Comparison of ENCODE assay signal across 21 cellular contexts in genomic region chr2:147631294-147631693, GRCh38.
DNase-seq lines count a peak whose midpoint lies in the region; ATAC-seq and FAIRE-seq lines count a peak whose summit lies in the region.
"Had no signal": no experiment of that assay in that cellular context is flagged by ENCODE, and none has a peak within 500 bp of the region (broad histone marks: within the 10 kb centered on the region; RNA-seq: fewer than 3 reads in every experiment).

No MANE protein-coding gene starts in this region.

- H3K4me1 ChIP-seq in naive thymus-derived CD4-positive, alpha-beta T cell (ENCODE audit: control insufficient read depth in 2 of 2, insufficient read depth in 2 of 2, low read length in 2 of 2): peaks cover 5 to 22% of the 10 kb centered on the region in 2 donors
- H3K4me1 ChIP-seq: BE2C, right atrium auricular region, vagina had no signal

- DNase-seq in T-helper 1 cell: no peak
- DNase-seq in GM19239 (ENCODE audit: insufficient read length, low spot score): no peak
- peak in 6 of 9 donors; percentile 16 to 42 (median 31) for DNase-seq in naive thymus-derived CD4-positive, alpha-beta T cell
- DNase-seq in OCI-M1 (lab: John Stamatoyannopoulos, UW): no peak
- no peak for DNase-seq in central memory CD4-positive, alpha-beta T cell
- DNase-seq: 8988T; BE2C; foreskin fibroblast; NCI-H1694; NCI-H82; PC-9; stimulated activated CD8-positive, alpha-beta memory T cell treated with anti-CD3 and anti-CD28 coated beads, Interleukin-4, amount 100 ng/mL, for 48 hours had no signal

- H3K4me3 Mint-ChIP-seq in T-helper 1 cell treated with Interleukin-12 subunit alpha and Interleukin-12 subunit beta and Interleukin-4 antibody, amounts not matched to agents 30 μg/mL and 1 μg/mL, for 36 hours: no peak overlapping the region
- H3K4me3 Mint-ChIP-seq in activated T-helper 17 cell treated with anti-CD3 and anti-CD28 coated beads, Interleukin-2, amount 50 U/mL, for 72 hours: peak overlapping the region; percentile 31
- peak overlapping the region in 8 of 10 donors; percentile 27 to 75 (median 56) for H3K4me3 Mint-ChIP-seq in naive thymus-derived CD4-positive, alpha-beta T cell
- H3K4me3 Mint-ChIP-seq: WTC11 had no signal

- no peaks in the 10 kb centered on the region for H3K27me3 Mint-ChIP-seq in T-helper 1 cell treated with Interleukin-12 subunit alpha and Interleukin-12 subunit beta and Interleukin-4 antibody, amounts not matched to agents 30 μg/mL and 1 μg/mL, for 36 hours (ENCODE audit: low read depth)
- H3K27me3 Mint-ChIP-seq in activated T-helper 17 cell treated with anti-CD3 and anti-CD28 coated beads, Interleukin-2, amount 50 U/mL, for 72 hours: no peaks in the 10 kb centered on the region
- no peaks in the 10 kb centered on the region for H3K27me3 Mint-ChIP-seq in naive thymus-derived CD4-positive, alpha-beta T cell

- H3K36me3 Mint-ChIP-seq in T-helper 1 cell treated with Interleukin-12 subunit alpha and Interleukin-12 subunit beta and Interleukin-4 antibody, amounts not matched to agents 30 μg/mL and 1 μg/mL, for 36 hours (ENCODE audit: low read depth): no peaks in the 10 kb centered on the region
- H3K36me3 Mint-ChIP-seq in activated T-helper 17 cell treated with anti-CD3 and anti-CD28 coated beads, Interleukin-2, amount 50 U/mL, for 72 hours (ENCODE audit: low read depth): no peaks in the 10 kb centered on the region
- H3K36me3 Mint-ChIP-seq in naive thymus-derived CD4-positive, alpha-beta T cell: peaks cover 0 to 11% (median 0%) of the 10 kb centered on the region in 5 donors
- H3K36me3 Mint-ChIP-seq: WTC11 had no signal

- no peaks in the 10 kb centered on the region for H3K36me3 ChIP-seq in naive thymus-derived CD4-positive, alpha-beta T cell (ENCODE audit: control insufficient read depth in 2 of 3, insufficient read depth in 3 of 3, low read length in 3 of 3)
- H3K36me3 ChIP-seq: BE2C, right atrium auricular region, suprapubic skin, vagina had no signal

- POLR2A ChIA-PET in naive thymus-derived CD4-positive, alpha-beta T cell (lab: Charles Lee): interaction anchor here (1.2 to 3.4 kb wide), 3 partner anchors 9 to 34 kb away, joined by 3 to 16 read pairs (median 4); no protein-coding TSS in a partner anchor

- no peak for ATAC-seq in activated T-helper 17 cell treated with anti-CD3 and anti-CD28 coated beads, Interleukin-2, amount 50 U/mL, for 72 hours (replicated peaks)
- peak; percentile 39 for ATAC-seq in naive thymus-derived CD4-positive, alpha-beta T cell
- ATAC-seq in GM18873 (IDR thresholded peaks at IDR 0.05; ENCODE audit: low FRiP score, unreplicated experiment): no peak
- ATAC-seq: WTC11 had no signal

- no peak overlapping the region for H3K4me3 ChIP-seq in naive thymus-derived CD4-positive, alpha-beta T cell (ENCODE audit: low read length)
- H3K4me3 ChIP-seq: PC-9, right atrium auricular region, suprapubic skin, vagina had no signal

- H3K27ac ChIP-seq in naive thymus-derived CD4-positive, alpha-beta T cell (ENCODE audit: low read depth, low read length): no peak overlapping the region
- H3K27ac ChIP-seq: PC-9, right atrium auricular region, suprapubic skin, vagina had no signal

- peaks cover 40% of the 10 kb centered on the region for H3K4me1 Mint-ChIP-seq in T-helper 1 cell treated with Interleukin-12 subunit alpha and Interleukin-12 subunit beta and Interleukin-4 antibody, amounts not matched to agents 30 μg/mL and 1 μg/mL, for 36 hours (ENCODE audit: low read depth)
- H3K4me1 Mint-ChIP-seq in activated T-helper 17 cell treated with anti-CD3 and anti-CD28 coated beads, Interleukin-2, amount 50 U/mL, for 72 hours: peaks cover 35% of the 10 kb centered on the region
- peaks cover 0 to 49% (median 8%) of the 10 kb centered on the region in 7 donors for H3K4me1 Mint-ChIP-seq in naive thymus-derived CD4-positive, alpha-beta T cell
- H3K4me1 Mint-ChIP-seq: WTC11 had no signal

- no peaks in the 10 kb centered on the region for H3K27me3 ChIP-seq in naive thymus-derived CD4-positive, alpha-beta T cell (ENCODE audit: control insufficient read depth in 2 of 2, insufficient read depth in 2 of 2, low read length in 2 of 2)
- H3K27me3 ChIP-seq: BE2C, right atrium auricular region, suprapubic skin, vagina had no signal

- intact Hi-C loops in naive thymus-derived CD4-positive, alpha-beta T cell (cut with micrococcal nuclease): loop anchor here (1.0 to 5.0 kb wide), 4 partner anchors 8 to 391 kb away; partner anchors contain the start of genes MBD5 (in 1 of the 2) and ORC4 (in 1 of the 2)

- peak; percentile 83 for FAIRE-seq in GM19239 (lab: Jason Lieb, UNC)
- FAIRE-seq: astrocyte, D721Med had no signal

- CTCF ChIA-PET in naive thymus-derived CD4-positive, alpha-beta T cell (lab: Charles Lee): no interaction called here

- H3K27ac Mint-ChIP-seq in T-helper 1 cell treated with Interleukin-12 subunit alpha and Interleukin-12 subunit beta and Interleukin-4 antibody, amounts not matched to agents 30 μg/mL and 1 μg/mL, for 36 hours: peak overlapping the region; percentile 8
- peak overlapping the region; percentile 58 for H3K27ac Mint-ChIP-seq in activated T-helper 17 cell treated with anti-CD3 and anti-CD28 coated beads, Interleukin-2, amount 50 U/mL, for 72 hours
- H3K27ac Mint-ChIP-seq in naive thymus-derived CD4-positive, alpha-beta T cell: peak overlapping the region in 7 of 9 donors; percentile 57 to 91 (median 77)
- H3K27ac Mint-ChIP-seq: WTC11 had no signal

- H3K9me3 ChIP-seq in naive thymus-derived CD4-positive, alpha-beta T cell (ENCODE audit: control insufficient read depth in 2 of 3, low read length in 3 of 3): no peaks in the 10 kb centered on the region
- H3K9me3 ChIP-seq: BE2C, right atrium auricular region, suprapubic skin, vagina had no signal

- H3K9me3 Mint-ChIP-seq in T-helper 1 cell treated with Interleukin-12 subunit alpha and Interleukin-12 subunit beta and Interleukin-4 antibody, amounts not matched to agents 30 μg/mL and 1 μg/mL, for 36 hours: peaks cover 4% of the 10 kb centered on the region
- H3K9me3 Mint-ChIP-seq in activated T-helper 17 cell treated with anti-CD3 and anti-CD28 coated beads, Interleukin-2, amount 50 U/mL, for 72 hours: no peaks in the 10 kb centered on the region
- peaks cover 0 to 2% (median 0%) of the 10 kb centered on the region in 11 donors for H3K9me3 Mint-ChIP-seq in naive thymus-derived CD4-positive, alpha-beta T cell
- H3K9me3 Mint-ChIP-seq: WTC11 had no signal

Comparison
In these comparisons a context has a peak if more than half of its experiments do, and no peak if none do; other contexts are left out.
1. H3K27ac Mint-ChIP-seq: peak in every context shown above with its lines; median percentile 77 in naive thymus-derived CD4-positive, alpha-beta T cell; 58 in activated T-helper 17 cell treated with anti-CD3 and anti-CD28 coated beads, Interleukin-2, amount 50 U/mL, for 72 hours; 8 in T-helper 1 cell treated with Interleukin-12 subunit alpha and Interleukin-12 subunit beta and Interleukin-4 antibody, amounts not matched to agents 30 μg/mL and 1 μg/mL, for 36 hours.
2. DNase-seq: peak in naive thymus-derived CD4-positive, alpha-beta T cell (6 of 9); none in T-helper 1 cell (0 of 5), GM19239 (single experiment), OCI-M1 (single experiment) and central memory CD4-positive, alpha-beta T cell (single experiment).